8 cellular contexts compared by ENCODE assay signal in genomic region chr2:181656450-181657261, GRCh38. TPM values are rescaled to one million over a fixed set of nuclear protein-coding genes. Genes with fewer than 3 reads are reported as not detected.
DNase-seq lines count a peak whose midpoint lies in the region; ATAC-seq, FAIRE-seq and TF ChIP-seq lines count a peak whose summit lies in the region.

Gene CERKL, minus strand, starts transcription at chr2:181657105. Its CDS starts 99 bp downstream, at chr2:181657006.

- peak within 1 kb of the TSS; percentile 83 for H2AFZ ChIP-seq in mesenchymal stem cell (ENCODE audit: low read depth, low read length)

- H2BK120ac ChIP-seq in mesenchymal stem cell (ENCODE audit: low read depth, low read length): no peak within 1 kb of the TSS

- 2% methylated on average over 47 of the region's 68 CpGs for WGBS in mesenchymal stem cell

- ATAC-seq in GM19372 (IDR thresholded peaks at IDR 0.05; ENCODE audit: low read depth, unreplicated experiment) (peak; percentile 89), HG03280 (IDR thresholded peaks at IDR 0.05; ENCODE audit: unreplicated experiment) (peak; percentile 80)

- H3K23ac ChIP-seq in mesenchymal stem cell (ENCODE audit: low read length in 2 of 2): peak within 1 kb of the TSS in 1 of 2 experiments; percentile 72

- no peaks in the 10 kb centered on the region for H3K9me3 Mint-ChIP-seq in type B pancreatic cell

- no peak within 1 kb of the TSS for H3K4ac ChIP-seq in mesenchymal stem cell (ENCODE audit: low read depth in 1 of 2, low read length in 2 of 2)

- peaks cover 78% of the 10 kb centered on the region for H3K27me3 Mint-ChIP-seq in type B pancreatic cell

- no peak within 1 kb of the TSS for H2BK5ac ChIP-seq in mesenchymal stem cell (ENCODE audit: low read depth, low read length, poor library complexity, severe bottlenecking)

- H3K27ac ChIP-seq in mesenchymal stem cell (ENCODE audit: low read length, poor library complexity, severe bottlenecking): no peak within 1 kb of the TSS

- H2AK5ac ChIP-seq in mesenchymal stem cell (ENCODE audit: low read length, severe bottlenecking): no peak within 1 kb of the TSS

- peak within 1 kb of the TSS; percentile 99 for H3K4me2 ChIP-seq in mesenchymal stem cell (ENCODE audit: low read length, poor library complexity, severe bottlenecking)

- no peak for FAIRE-seq in RCC 7860 (lab: Jason Lieb, UNC)

- H3K4me1 Mint-ChIP-seq in type B pancreatic cell (ENCODE audit: unreplicated experiment): peaks cover 4% of the 10 kb centered on the region

- H2BK15ac ChIP-seq in mesenchymal stem cell (ENCODE audit: low read depth, poor library complexity, severe bottlenecking): no peak within 1 kb of the TSS

- H4K8ac ChIP-seq in mesenchymal stem cell (ENCODE audit: low read length): no peak within 1 kb of the TSS

- TF ChIP-seq CTCF in type B pancreatic cell (conservative IDR thresholded peaks at IDR 0.05): peak; percentile 38

- H3K14ac ChIP-seq in mesenchymal stem cell (ENCODE audit: low read length in 2 of 2): no peak within 1 kb of the TSS

- DNase-seq in DMS79 treated with DMSO at 0.1 percent for 48 hours (lab: John Stamatoyannopoulos, UW) (peak; percentile 17), SK-N-DZ (ENCODE audit: low spot score) (peak; percentile 47), ecto neural progenitor cell (ENCODE audit: low spot score) (peak; percentile 78), mesenchymal stem cell (peak; percentile 23), type B pancreatic cell (ENCODE audit: extremely low spot score, unreplicated experiment) (no peak), RCC 7860 (ENCODE audit: low spot score) (no peak)

- H4K91ac ChIP-seq in mesenchymal stem cell (ENCODE audit: low read length): no peak within 1 kb of the TSS

- no peak within 1 kb of the TSS for H3K18ac ChIP-seq in mesenchymal stem cell (ENCODE audit: low read depth in 1 of 2, low read length in 2 of 2)

- peak within 1 kb of the TSS; percentile 18 for H3K27ac Mint-ChIP-seq in type B pancreatic cell

- no peaks in the 10 kb centered on the region for H3K79me1 ChIP-seq in mesenchymal stem cell (replicated peaks; ENCODE audit: low read length, poor library complexity, severe bottlenecking)

- peaks cover 20 to 51% of the 10 kb centered on the region in 2 experiments for H3K27me3 ChIP-seq in mesenchymal stem cell (ENCODE audit: control insufficient read depth in 1 of 2, insufficient read depth in 1 of 2, low read length in 2 of 2)

- no peaks in the 10 kb centered on the region for H3K9me3 ChIP-seq in mesenchymal stem cell (ENCODE audit: control insufficient read depth, low read length)

- no peak within 1 kb of the TSS for H2BK12ac ChIP-seq in mesenchymal stem cell (ENCODE audit: low read length in 2 of 2)

- H3K4me3 Mint-ChIP-seq in type B pancreatic cell: peak within 1 kb of the TSS; percentile 90

- no peaks in the 10 kb centered on the region for H3K36me3 ChIP-seq in mesenchymal stem cell (ENCODE audit: control insufficient read depth in 1 of 2, insufficient read depth in 2 of 2, low read depth in 1 of 2, low read length in 2 of 2)

- H3K9ac ChIP-seq in mesenchymal stem cell (ENCODE audit: low read length): peak within 1 kb of the TSS; percentile 32

- peaks cover 8% of the 10 kb centered on the region for H3K4me1 ChIP-seq in mesenchymal stem cell (ENCODE audit: control insufficient read depth, insufficient read depth, low read depth, low read length)

- peak within 1 kb of the TSS; percentile 66 to 80 for H3K4me3 ChIP-seq in mesenchymal stem cell (ENCODE audit: insufficient read depth in 1 of 2, low read depth in 1 of 2, low read length in 2 of 2)

- no peaks in the 10 kb centered on the region for H3K36me3 Mint-ChIP-seq in type B pancreatic cell

RNA-seq across cellular contexts. Expression of gene CERKL, which starts in this region (rescaled TPM):
- 3.1 and 4.5 TPM in 2 replicates for polyA plus RNA-seq in SK-N-DZ (2014; cell fraction: cytosol; rRNA removed)
- 2.2 and 4.0 TPM in 2 replicates for polyA plus RNA-seq in SK-N-DZ (2014; cell fraction: nucleus; rRNA removed)
- polyA plus RNA-seq in mesenchymal stem cell (2013, experiment 1 of 2): not detected
- not detected for polyA plus RNA-seq in mesenchymal stem cell (2013, experiment 2 of 2)
- 2.9 and 4.3 TPM in 2 replicates for total RNA-seq in type B pancreatic cell (ENCODE audit: low replicate concordance)

Comparison
In these comparisons a context has a peak if more than half of its experiments do, and no peak if none do; other contexts are left out.
1. DNase-seq: peak in DMS79 treated with DMSO at 0.1 percent for 48 hours (single experiment), SK-N-DZ (single experiment), ecto neural progenitor cell (single experiment) and mesenchymal stem cell (single experiment); none in type B pancreatic cell (single experiment) and RCC 7860 (single experiment).